ENCODE assay signal across 21 cellular contexts in genomic region chr12:19121449-19122018, GRCh38. TPM values are rescaled to one million over a fixed set of nuclear protein-coding genes. Genes with fewer than 3 reads are reported as not detected.
DNase-seq lines count a peak whose midpoint lies in the region; ATAC-seq, FAIRE-seq and TF ChIP-seq lines count a peak whose summit lies in the region.
"Had no signal": no experiment of that assay in that cellular context is flagged by ENCODE, and none has a peak within 500 bp of the region (broad histone marks: within the 10 kb centered on the region; RNA-seq: fewer than 3 reads in every experiment).

No MANE protein-coding gene starts in this region.

- peak; percentile 56 for ATAC-seq in Right ventricle myocardium superior (ENCODE audit: poor library complexity)
- no peak for ATAC-seq in left cardiac atrium

- H3K9me3 ChIP-seq in smooth muscle cell (replicated peaks; ENCODE audit: low read depth): no peaks in the 10 kb centered on the region

- no peak for TF ChIP-seq CTCF in HFFc6 (IDR thresholded peaks at IDR 0.05)
- no peak for TF ChIP-seq CTCF in smooth muscle cell (IDR thresholded peaks at IDR 0.05; ENCODE audit: borderline replicate concordance, insufficient read depth, poor library complexity, severe bottlenecking)

- no peak overlapping the region for H3K4me3 Mint-ChIP-seq in HFFc6
- H3K4me3 Mint-ChIP-seq: CD14-positive monocyte, H9, IgD-negative memory B cell had no signal

- H3K27ac Mint-ChIP-seq in HFFc6: no peak overlapping the region
- H3K27ac Mint-ChIP-seq: CD14-positive monocyte, H9, IgD-negative memory B cell had no signal

- no peak for FAIRE-seq in H54 (lab: Jason Lieb, UNC)
- FAIRE-seq: A204.1 had no signal

- no peak overlapping the region for H3K4me2 ChIP-seq in smooth muscle cell

- intact Hi-C loops in Right ventricle myocardium superior (cut with DNase I): no loop called here
- intact Hi-C loops in left cardiac atrium (cut with DNase I): no loop called here

- WGBS in smooth muscle cell (ENCODE audit: low lambda C conversion rate): 54% methylated on average over 1 of the region's 1 CpG

- H3K36me3 Mint-ChIP-seq in HFFc6 (ENCODE audit: low read depth): peaks cover 5% of the 10 kb centered on the region
- H3K36me3 Mint-ChIP-seq: CD14-positive monocyte, IgD-negative memory B cell had no signal

- no peaks in the 10 kb centered on the region for H4K20me1 ChIP-seq in smooth muscle cell (ENCODE audit: low read depth)

- H3K27me3 ChIP-seq in smooth muscle cell (ENCODE audit: low read depth): no peaks in the 10 kb centered on the region
- H3K27me3 ChIP-seq: SJSA1 had no signal

- no peak for DNase-seq in Right ventricle myocardium superior
- DNase-seq in left cardiac atrium: no peak
- DNase-seq in HFFc6: peak; percentile 18
- DNase-seq in epithelial cell of prostate (ENCODE audit: low read depth, low spot score): no peak
- DNase-seq in smooth muscle cell (lab: John Stamatoyannopoulos, UW; ENCODE audit: unreplicated experiment): no peak
- no peak for DNase-seq in central memory CD4-positive, alpha-beta T cell
- DNase-seq in H54 (ENCODE audit: insufficient read length, low spot score): no peak
- DNase-seq: AML-193, DMS153, H9, NCI-H1436, NCI-H2029 treated with DMSO at 0.1 percent for 48 hours, NCI-H2171 treated with DMSO at 0.1 percent for 48 hours, NCI-H446 treated with DMSO at 0.1 percent for 48 hours, NCI-H748 treated with DMSO at 0.1 percent for 48 hours, OCI-M1 had no signal

- TF ChIP-seq POLR2A in H54 (IDR thresholded peaks at IDR 0.05; ENCODE audit: low read depth, low read length): no peak

- peak overlapping the region; percentile 53 for H3K27ac ChIP-seq in epithelial cell of prostate
- H3K27ac ChIP-seq in smooth muscle cell (ENCODE audit: low read depth): peak overlapping the region; percentile 48
- H3K27ac ChIP-seq: RWPE1, SJSA1 had no signal

- no peaks in the 10 kb centered on the region for H3K79me2 ChIP-seq in smooth muscle cell (ENCODE audit: low read depth)

- no peak overlapping the region for H3K9ac ChIP-seq in smooth muscle cell (ENCODE audit: low read depth)

- H3F3A ChIP-seq in smooth muscle cell (ENCODE audit: low read depth): peaks cover 3% of the 10 kb centered on the region

- no peaks in the 10 kb centered on the region for H3K36me3 ChIP-seq in smooth muscle cell (ENCODE audit: low read depth)
- H3K36me3 ChIP-seq: SJSA1 had no signal

- no peaks in the 10 kb centered on the region for H3K9me3 Mint-ChIP-seq in HFFc6

- H3K27me3 Mint-ChIP-seq in HFFc6 (ENCODE audit: insufficient read depth): no peaks in the 10 kb centered on the region
- H3K27me3 Mint-ChIP-seq: IgD-negative memory B cell had no signal

- no peaks in the 10 kb centered on the region for H3K4me1 ChIP-seq in smooth muscle cell (ENCODE audit: low read depth)

- no peak overlapping the region for H2AFZ ChIP-seq in smooth muscle cell (ENCODE audit: low read depth)

- no peak overlapping the region for H3K4me3 ChIP-seq in smooth muscle cell
- H3K4me3 ChIP-seq: SJSA1 had no signal

- peaks cover 35% of the 10 kb centered on the region for H3K4me1 Mint-ChIP-seq in HFFc6 (ENCODE audit: low read depth)
- H3K4me1 Mint-ChIP-seq: CD14-positive monocyte, IgD-negative memory B cell had no signal

RNA-seq across cellular contexts. Expression of gene PLEKHA5, which starts 8.0 kb away (rescaled TPM):
- total RNA-seq in Right ventricle myocardium superior (55.5 TPM), left cardiac atrium (10 to 100 TPM; 36.9 to 53.4 TPM), smooth muscle cell (42.8 and 43.1 TPM in 2 replicates)
- 10 to 100 TPM; 15.7 to 22.6 (median 18.6) TPM for total RNA-seq in HFFc6 (2021; fragmentation: NEBNext Ultra II Directional; extraction: Animal tissue kit (Norgen Biotek cat#: 25700))
- polyA plus RNA-seq in smooth muscle cell: 21.4 and 27.4 TPM in 2 replicates
